ENCODE assay signal across 35 cellular contexts in the genomic region with DNA sequence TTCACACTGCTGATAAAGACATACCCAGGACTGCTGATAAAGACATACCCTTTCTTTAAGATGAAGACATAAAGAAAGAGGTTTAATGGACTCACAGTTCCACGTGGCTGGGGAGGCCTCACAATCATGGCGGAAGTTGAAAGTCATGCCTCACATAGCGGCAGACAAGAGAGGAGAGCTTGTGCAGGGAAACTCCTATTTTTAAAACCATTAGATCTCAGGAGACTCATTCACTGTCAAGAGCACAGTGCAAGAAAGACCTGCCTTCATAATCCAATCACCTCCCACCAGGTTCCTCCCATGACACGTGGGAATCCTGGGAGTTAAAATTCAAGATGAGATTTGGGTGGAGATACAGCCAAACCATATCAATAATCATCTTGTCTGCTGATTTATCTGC.
"Had no signal": no experiment of that assay in that cellular context is flagged by ENCODE, and none has a peak within 500 bp of the region (broad histone marks: within the 10 kb centered on the region; RNA-seq: fewer than 3 reads in every experiment).

No MANE protein-coding gene starts in this region.

- DNase-seq: Karpas-422, Kasumi-1, MG63, MM.1S, MV-4-11, NCI-H1048, NCI-H1092, NCI-H1092 treated with DMSO at 0.1 percent for 48 hours, NCI-H1105, NCI-H1105 treated with DMSO at 0.1 percent for 48 hours, NCI-H1417, NCI-H1417 treated with DMSO at 0.1 percent for 48 hours, NCI-H1436, NCI-H1436 treated with DMSO at 0.1 percent for 48 hours, NCI-H146, NCI-H1694, NCI-H1694 treated with DMSO at 0.1 percent for 48 hours, NCI-H187, NCI-H187 treated with DMSO at 0.1 percent for 48 hours, NCI-H1930, NCI-H2029, NCI-H2029 treated with DMSO at 0.1 percent for 48 hours, NCI-H2081, NCI-H2081 treated with DMSO at 0.1 percent for 48 hours, NCI-H2107, NCI-H2171, NCI-H2171 treated with DMSO at 0.1 percent for 48 hours, NCI-H2227 treated with DMSO at 0.1 percent for 48 hours, NCI-H226, NCI-H345, NCI-H446, NCI-H446 treated with DMSO at 0.1 percent for 48 hours, NCI-H510A, NCI-H524 had no signal

- H3K4me2 ChIP-seq: KMS-11 had no signal

- H3K27me3 ChIP-seq: MG63 had no signal

- H3K27ac ChIP-seq: KMS-11 had no signal

- H3K9me3 ChIP-seq: MG63 had no signal

- H3K36me3 ChIP-seq: MG63 had no signal

- H3K4me3 ChIP-seq: MG63 had no signal

- H3K9ac ChIP-seq: KMS-11 had no signal
